ENCODE assay signal across 20 cellular contexts in the genomic region with DNA sequence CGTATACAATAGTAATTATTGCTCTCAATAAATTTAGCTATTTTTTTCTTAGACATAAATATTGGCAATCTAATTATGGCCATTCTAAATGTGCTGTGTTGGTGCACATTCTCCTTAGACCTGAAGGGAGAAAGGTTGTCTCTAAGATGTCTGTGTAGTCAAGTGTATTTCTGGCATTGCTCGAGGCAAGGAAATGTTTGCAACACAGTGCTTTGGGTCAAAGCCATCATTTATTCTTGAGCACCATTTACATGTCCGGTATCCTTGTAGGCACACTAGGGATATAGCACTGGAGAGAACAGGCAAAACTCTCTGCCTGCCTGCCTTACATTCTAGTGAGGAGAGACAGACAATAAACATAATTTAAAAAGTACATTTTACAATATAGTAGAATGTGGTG.
"Had no signal": no experiment of that assay in that cellular context is flagged by ENCODE, and none has a peak within 500 bp of the region (broad histone marks: within the 10 kb centered on the region; RNA-seq: fewer than 3 reads in every experiment).

No MANE protein-coding gene starts in this region.

- H3K36me3 ChIP-seq: heart right ventricle, stomach, thoracic aorta, transverse colon, uterus had no signal

- H3K36me3 Mint-ChIP-seq: natural killer cell had no signal

- H3K4me3 ChIP-seq: heart right ventricle, psoas muscle, skin epidermis, stomach, thoracic aorta, transverse colon, uterus had no signal

- ATAC-seq: esophagus mucosa, heart right ventricle, natural killer cell, psoas muscle, sciatic nerve had no signal

- FAIRE-seq: endometrium, frontal cortex, islet of Langerhans had no signal

- H3K9me3 ChIP-seq: heart right ventricle, psoas muscle, stomach, thoracic aorta, transverse colon, uterus had no signal

- H3K27ac ChIP-seq: heart right ventricle, psoas muscle, skin epidermis, stomach, thoracic aorta, uterus had no signal

- H3K27me3 ChIP-seq: stomach, uterus had no signal

- DNase-seq: effector memory CD4-positive, alpha-beta T cell; heart right ventricle; hypothalamus; kidney glomerular epithelial cell; natural killer cell; psoas muscle; stimulated activated CD4-positive, alpha-beta T cell treated with anti-CD3 and anti-CD28 coated beads, Interleukin-2, amount 100 ng/mL, for 24 hours; stimulated activated CD4-positive, alpha-beta T cell treated with anti-CD3 and anti-CD28 coated beads, Interleukin-4, amount 100 ng/mL, for 4 hours; stimulated activated naive CD4-positive, alpha-beta T cell; stomach; substantia nigra; transverse colon; uterus had no signal

- H3K4me1 ChIP-seq: psoas muscle, uterus had no signal

- H3K9me3 Mint-ChIP-seq: natural killer cell had no signal
